8 cellular contexts compared by ENCODE assay signal in the genomic region with DNA sequence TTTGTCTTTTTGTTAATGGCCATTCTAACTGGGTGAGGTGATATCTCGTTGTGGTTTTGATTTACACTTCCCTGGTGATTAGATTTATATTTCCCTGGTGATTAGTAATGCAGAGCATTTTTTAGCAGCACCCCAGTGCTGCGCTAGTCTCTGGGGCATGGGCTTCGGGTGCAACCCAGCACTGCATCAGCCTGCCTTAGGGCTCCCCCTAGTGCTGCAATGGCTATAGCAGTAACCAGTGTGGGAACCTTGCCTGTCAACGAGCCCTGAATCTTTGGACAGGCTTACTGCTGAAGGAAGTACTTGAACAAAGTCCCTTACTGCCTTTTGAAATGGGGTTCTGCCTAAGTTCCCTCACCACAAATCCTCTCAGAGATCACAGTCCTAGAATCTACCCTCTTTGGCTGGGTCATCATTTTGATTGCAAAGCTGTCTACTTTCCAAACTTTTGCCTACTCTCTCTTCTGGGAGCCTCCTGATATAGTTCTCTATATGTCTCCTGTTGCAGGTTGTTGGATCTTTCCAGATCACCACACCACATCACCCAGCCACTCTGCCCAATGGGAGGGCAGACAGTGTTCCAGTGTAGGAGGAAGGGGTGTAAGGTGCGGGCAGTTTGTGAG.
DNase-seq lines count a peak whose midpoint lies in the region; ATAC-seq lines count a peak whose summit lies in the region.

No MANE protein-coding gene starts in this region.

- POLR2A ChIA-PET in naive thymus-derived CD8-positive, alpha-beta T cell (lab: Charles Lee), result interaction anchor here (0.9 kb wide), 1 partner anchor 79 kb away, joined by 7 read pairs; a partner anchor contains a TSS

- ATAC-seq in GM19043 (IDR thresholded peaks at IDR 0.05; ENCODE audit: low read depth, unreplicated experiment), result peak; percentile 100
- peak; percentile 100 for ATAC-seq in HG03159 (IDR thresholded peaks at IDR 0.05; ENCODE audit: unreplicated experiment)
- peak; percentile 100 for ATAC-seq in naive thymus-derived CD8-positive, alpha-beta T cell

- no peaks in the 10 kb centered on the region for H3K9me3 Mint-ChIP-seq in naive thymus-derived CD8-positive, alpha-beta T cell

- DNase-seq in CD1c-positive myeloid dendritic cell (ENCODE audit: extremely low spot score) (peak; percentile 73), NCI-H526 treated with DMSO at 0.1 percent for 48 hours (lab: John Stamatoyannopoulos, UW) (peak; percentile 46), epidermal melanocyte (ENCODE audit: insufficient read length, low spot score) (peak; percentile 24)
- peak; percentile 14 to 48 for DNase-seq in activated CD8-positive, alpha-beta memory T cell treated with anti-CD3 and anti-CD28 coated beads for 4 hours (ENCODE audit: low read depth in 2 of 2)
- peak; percentile 38 to 82 (median 62) for DNase-seq in naive thymus-derived CD8-positive, alpha-beta T cell
- peak; percentile 20 to 54 (median 44) for DNase-seq in stimulated activated naive CD4-positive, alpha-beta T cell (lab: John Stamatoyannopoulos, UW)

- H3K4me1 Mint-ChIP-seq in naive thymus-derived CD8-positive, alpha-beta T cell, result peaks cover 4 to 11% (median 6%) of the 10 kb centered on the region in 4 donors

- H3K4me3 Mint-ChIP-seq in naive thymus-derived CD8-positive, alpha-beta T cell, result peak overlapping the region in 1 of 10 donors; percentile 29

- H3K27me3 Mint-ChIP-seq in naive thymus-derived CD8-positive, alpha-beta T cell, result peaks cover 0 to 2% (median 0%) of the 10 kb centered on the region in 5 donors

- peak overlapping the region in 3 of 10 donors; percentile 46 to 82 (median 46) for H3K27ac Mint-ChIP-seq in naive thymus-derived CD8-positive, alpha-beta T cell

- H3K36me3 Mint-ChIP-seq in naive thymus-derived CD8-positive, alpha-beta T cell, result peaks cover 0 to 9% (median 5%) of the 10 kb centered on the region in 3 donors

Comparison
In these comparisons a context has a peak if more than half of its experiments do, and no peak if none do; other contexts are left out.
1. Peak in every context shown above with its lines: DNase-seq and ATAC-seq.